1 cellular context compared by ENCODE assay signal in the genomic region with DNA sequence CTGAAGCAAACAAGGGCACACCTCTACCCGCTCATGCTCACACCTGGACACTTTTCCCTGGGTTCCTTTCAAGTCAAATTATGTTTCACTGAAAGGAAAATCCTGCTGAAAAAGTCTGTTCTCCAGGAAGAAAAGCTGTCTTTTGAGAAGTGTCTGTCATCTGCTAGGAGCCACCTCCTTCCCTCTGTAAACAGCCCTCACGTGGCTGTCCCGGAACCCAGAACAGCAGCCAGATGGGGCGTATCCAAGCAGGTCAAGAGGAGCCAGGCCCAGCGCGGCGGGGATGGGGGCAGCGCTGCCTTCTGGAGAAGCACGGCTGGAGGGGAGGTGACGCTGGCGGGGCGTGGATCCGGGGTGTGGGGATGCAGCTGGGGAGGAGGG.
TF ChIP-seq lines count a peak whose summit lies in the region.

A gene (minus strand): TSS at position 162 of the 381 bp plus-strand sequence. CDS start 205 bp downstream, outside the sequence.

TF ChIP-seq in K562, 482 proteins besides CTCF, POLR2A, EP300 and RAD21 (continued from another document and continues in another):
- TF ChIP-seq, protein P1, sequence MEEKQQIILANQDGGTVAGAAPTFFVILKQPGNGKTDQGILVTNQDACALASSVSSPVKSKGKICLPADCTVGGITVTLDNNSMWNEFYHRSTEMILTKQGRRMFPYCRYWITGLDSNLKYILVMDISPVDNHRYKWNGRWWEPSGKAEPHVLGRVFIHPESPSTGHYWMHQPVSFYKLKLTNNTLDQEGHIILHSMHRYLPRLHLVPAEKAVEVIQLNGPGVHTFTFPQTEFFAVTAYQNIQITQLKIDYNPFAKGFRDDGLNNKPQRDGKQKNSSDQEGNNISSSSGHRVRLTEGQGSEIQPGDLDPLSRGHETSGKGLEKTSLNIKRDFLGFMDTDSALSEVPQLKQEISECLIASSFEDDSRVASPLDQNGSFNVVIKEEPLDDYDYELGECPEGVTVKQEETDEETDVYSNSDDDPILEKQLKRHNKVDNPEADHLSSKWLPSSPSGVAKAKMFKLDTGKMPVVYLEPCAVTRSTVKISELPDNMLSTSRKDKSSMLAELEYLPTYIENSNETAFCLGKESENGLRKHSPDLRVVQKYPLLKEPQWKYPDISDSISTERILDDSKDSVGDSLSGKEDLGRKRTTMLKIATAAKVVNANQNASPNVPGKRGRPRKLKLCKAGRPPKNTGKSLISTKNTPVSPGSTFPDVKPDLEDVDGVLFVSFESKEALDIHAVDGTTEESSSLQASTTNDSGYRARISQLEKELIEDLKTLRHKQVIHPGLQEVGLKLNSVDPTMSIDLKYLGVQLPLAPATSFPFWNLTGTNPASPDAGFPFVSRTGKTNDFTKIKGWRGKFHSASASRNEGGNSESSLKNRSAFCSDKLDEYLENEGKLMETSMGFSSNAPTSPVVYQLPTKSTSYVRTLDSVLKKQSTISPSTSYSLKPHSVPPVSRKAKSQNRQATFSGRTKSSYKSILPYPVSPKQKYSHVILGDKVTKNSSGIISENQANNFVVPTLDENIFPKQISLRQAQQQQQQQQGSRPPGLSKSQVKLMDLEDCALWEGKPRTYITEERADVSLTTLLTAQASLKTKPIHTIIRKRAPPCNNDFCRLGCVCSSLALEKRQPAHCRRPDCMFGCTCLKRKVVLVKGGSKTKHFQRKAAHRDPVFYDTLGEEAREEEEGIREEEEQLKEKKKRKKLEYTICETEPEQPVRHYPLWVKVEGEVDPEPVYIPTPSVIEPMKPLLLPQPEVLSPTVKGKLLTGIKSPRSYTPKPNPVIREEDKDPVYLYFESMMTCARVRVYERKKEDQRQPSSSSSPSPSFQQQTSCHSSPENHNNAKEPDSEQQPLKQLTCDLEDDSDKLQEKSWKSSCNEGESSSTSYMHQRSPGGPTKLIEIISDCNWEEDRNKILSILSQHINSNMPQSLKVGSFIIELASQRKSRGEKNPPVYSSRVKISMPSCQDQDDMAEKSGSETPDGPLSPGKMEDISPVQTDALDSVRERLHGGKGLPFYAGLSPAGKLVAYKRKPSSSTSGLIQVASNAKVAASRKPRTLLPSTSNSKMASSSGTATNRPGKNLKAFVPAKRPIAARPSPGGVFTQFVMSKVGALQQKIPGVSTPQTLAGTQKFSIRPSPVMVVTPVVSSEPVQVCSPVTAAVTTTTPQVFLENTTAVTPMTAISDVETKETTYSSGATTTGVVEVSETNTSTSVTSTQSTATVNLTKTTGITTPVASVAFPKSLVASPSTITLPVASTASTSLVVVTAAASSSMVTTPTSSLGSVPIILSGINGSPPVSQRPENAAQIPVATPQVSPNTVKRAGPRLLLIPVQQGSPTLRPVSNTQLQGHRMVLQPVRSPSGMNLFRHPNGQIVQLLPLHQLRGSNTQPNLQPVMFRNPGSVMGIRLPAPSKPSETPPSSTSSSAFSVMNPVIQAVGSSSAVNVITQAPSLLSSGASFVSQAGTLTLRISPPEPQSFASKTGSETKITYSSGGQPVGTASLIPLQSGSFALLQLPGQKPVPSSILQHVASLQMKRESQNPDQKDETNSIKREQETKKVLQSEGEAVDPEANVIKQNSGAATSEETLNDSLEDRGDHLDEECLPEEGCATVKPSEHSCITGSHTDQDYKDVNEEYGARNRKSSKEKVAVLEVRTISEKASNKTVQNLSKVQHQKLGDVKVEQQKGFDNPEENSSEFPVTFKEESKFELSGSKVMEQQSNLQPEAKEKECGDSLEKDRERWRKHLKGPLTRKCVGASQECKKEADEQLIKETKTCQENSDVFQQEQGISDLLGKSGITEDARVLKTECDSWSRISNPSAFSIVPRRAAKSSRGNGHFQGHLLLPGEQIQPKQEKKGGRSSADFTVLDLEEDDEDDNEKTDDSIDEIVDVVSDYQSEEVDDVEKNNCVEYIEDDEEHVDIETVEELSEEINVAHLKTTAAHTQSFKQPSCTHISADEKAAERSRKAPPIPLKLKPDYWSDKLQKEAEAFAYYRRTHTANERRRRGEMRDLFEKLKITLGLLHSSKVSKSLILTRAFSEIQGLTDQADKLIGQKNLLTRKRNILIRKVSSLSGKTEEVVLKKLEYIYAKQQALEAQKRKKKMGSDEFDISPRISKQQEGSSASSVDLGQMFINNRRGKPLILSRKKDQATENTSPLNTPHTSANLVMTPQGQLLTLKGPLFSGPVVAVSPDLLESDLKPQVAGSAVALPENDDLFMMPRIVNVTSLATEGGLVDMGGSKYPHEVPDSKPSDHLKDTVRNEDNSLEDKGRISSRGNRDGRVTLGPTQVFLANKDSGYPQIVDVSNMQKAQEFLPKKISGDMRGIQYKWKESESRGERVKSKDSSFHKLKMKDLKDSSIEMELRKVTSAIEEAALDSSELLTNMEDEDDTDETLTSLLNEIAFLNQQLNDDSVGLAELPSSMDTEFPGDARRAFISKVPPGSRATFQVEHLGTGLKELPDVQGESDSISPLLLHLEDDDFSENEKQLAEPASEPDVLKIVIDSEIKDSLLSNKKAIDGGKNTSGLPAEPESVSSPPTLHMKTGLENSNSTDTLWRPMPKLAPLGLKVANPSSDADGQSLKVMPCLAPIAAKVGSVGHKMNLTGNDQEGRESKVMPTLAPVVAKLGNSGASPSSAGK (IDR thresholded peaks at IDR 0.05), result 0 out of 2 replicates have a peak, but pooled peaks have one; percentile 16
- no peak for TF ChIP-seq ELF2 (CRISPR knock-in tag; IDR thresholded peaks at IDR 0.05)
- TF ChIP-seq, protein P2, sequence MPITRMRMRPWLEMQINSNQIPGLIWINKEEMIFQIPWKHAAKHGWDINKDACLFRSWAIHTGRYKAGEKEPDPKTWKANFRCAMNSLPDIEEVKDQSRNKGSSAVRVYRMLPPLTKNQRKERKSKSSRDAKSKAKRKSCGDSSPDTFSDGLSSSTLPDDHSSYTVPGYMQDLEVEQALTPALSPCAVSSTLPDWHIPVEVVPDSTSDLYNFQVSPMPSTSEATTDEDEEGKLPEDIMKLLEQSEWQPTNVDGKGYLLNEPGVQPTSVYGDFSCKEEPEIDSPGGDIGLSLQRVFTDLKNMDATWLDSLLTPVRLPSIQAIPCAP (CRISPR knock-in tag; IDR thresholded peaks at IDR 0.05; ENCODE audit: borderline replicate concordance), result no peak
- TF ChIP-seq MXI1 (IDR thresholded peaks at IDR 0.05; ENCODE audit: low read depth, low read length), result peak; percentile 79; the same call in 1 of the 2 replicates
- no peak for TF ChIP-seq NFE2L1 (tag; IDR thresholded peaks at IDR 0.05; ENCODE audit: borderline replicate concordance, low read depth)
- no peak for TF ChIP-seq ZNF282 (CRISPR knock-in tag; IDR thresholded peaks at IDR 0.05)
- no peak for TF ChIP-seq THRAP3 (IDR thresholded peaks at IDR 0.05; ENCODE audit: borderline replicate concordance)
- TF ChIP-seq, protein P3, sequence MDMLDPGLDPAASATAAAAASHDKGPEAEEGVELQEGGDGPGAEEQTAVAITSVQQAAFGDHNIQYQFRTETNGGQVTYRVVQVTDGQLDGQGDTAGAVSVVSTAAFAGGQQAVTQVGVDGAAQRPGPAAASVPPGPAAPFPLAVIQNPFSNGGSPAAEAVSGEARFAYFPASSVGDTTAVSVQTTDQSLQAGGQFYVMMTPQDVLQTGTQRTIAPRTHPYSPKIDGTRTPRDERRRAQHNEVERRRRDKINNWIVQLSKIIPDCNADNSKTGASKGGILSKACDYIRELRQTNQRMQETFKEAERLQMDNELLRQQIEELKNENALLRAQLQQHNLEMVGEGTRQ (CRISPR knock-in tag; IDR thresholded peaks at IDR 0.05), result peak; percentile 85
- TF ChIP-seq MYC (IDR thresholded peaks at IDR 0.05; ENCODE audit: low read depth, low read length), result peak; percentile 77
- no peak for TF ChIP-seq MYC (CRISPR knock-in tag; IDR thresholded peaks at IDR 0.05; ENCODE audit: borderline replicate concordance, low read depth)
- TF ChIP-seq, protein P4, sequence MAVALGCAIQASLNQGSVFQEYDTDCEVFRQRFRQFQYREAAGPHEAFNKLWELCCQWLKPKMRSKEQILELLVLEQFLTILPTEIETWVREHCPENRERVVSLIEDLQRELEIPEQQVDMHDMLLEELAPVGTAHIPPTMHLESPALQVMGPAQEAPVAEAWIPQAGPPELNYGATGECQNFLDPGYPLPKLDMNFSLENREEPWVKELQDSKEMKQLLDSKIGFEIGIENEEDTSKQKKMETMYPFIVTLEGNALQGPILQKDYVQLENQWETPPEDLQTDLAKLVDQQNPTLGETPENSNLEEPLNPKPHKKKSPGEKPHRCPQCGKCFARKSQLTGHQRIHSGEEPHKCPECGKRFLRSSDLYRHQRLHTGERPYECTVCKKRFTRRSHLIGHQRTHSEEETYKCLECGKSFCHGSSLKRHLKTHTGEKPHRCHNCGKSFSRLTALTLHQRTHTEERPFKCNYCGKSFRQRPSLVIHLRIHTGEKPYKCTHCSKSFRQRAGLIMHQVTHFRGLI (CRISPR knock-in tag; IDR thresholded peaks at IDR 0.05), result no peak
- no peak for TF ChIP-seq TEAD4 (IDR thresholded peaks at IDR 0.05; ENCODE audit: low read length)
- TF ChIP-seq TEAD4 (CRISPR knock-in tag; IDR thresholded peaks at IDR 0.05; ENCODE audit: borderline replicate concordance), result no peak
- TF ChIP-seq POLR2H (tag; IDR thresholded peaks at IDR 0.05; ENCODE audit: low read depth), result no peak
- TF ChIP-seq KDM5B (IDR thresholded peaks at IDR 0.05; ENCODE audit: insufficient replicate concordance, low read depth, low read length), result no peak
- peak; percentile 77 for TF ChIP-seq RAD51 (IDR thresholded peaks at IDR 0.05; ENCODE audit: borderline replicate concordance, low read depth)
- TF ChIP-seq PCBP2 (IDR thresholded peaks at IDR 0.05; ENCODE audit: low read depth, low read length, poor library complexity, severe bottlenecking), result no peak
- TF ChIP-seq NBN (IDR thresholded peaks at IDR 0.05; ENCODE audit: low read depth), result no peak
- no peak for TF ChIP-seq CREB1 (IDR thresholded peaks at IDR 0.05)
- no peak for TF ChIP-seq CREB1 (CRISPR knock-in tag; IDR thresholded peaks at IDR 0.05)
- TF ChIP-seq NFIC (IDR thresholded peaks at IDR 0.05), result peak; percentile 29; the same call in 1 of the 2 replicates
- TF ChIP-seq TCF3 (CRISPR knock-in tag; IDR thresholded peaks at IDR 0.05), result no peak
- no peak for TF ChIP-seq EHMT2 (IDR thresholded peaks at IDR 0.05)
- no peak for TF ChIP-seq BACH1 (tag; IDR thresholded peaks at IDR 0.05)
- no peak for TF ChIP-seq CXXC5 (CRISPR knock-in tag; IDR thresholded peaks at IDR 0.05)
- TF ChIP-seq, protein P5, sequence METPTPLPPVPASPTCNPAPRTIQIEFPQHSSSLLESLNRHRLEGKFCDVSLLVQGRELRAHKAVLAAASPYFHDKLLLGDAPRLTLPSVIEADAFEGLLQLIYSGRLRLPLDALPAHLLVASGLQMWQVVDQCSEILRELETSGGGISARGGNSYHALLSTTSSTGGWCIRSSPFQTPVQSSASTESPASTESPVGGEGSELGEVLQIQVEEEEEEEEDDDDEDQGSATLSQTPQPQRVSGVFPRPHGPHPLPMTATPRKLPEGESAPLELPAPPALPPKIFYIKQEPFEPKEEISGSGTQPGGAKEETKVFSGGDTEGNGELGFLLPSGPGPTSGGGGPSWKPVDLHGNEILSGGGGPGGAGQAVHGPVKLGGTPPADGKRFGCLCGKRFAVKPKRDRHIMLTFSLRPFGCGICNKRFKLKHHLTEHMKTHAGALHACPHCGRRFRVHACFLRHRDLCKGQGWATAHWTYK (CRISPR knock-in tag; IDR thresholded peaks at IDR 0.05), result no peak
- TF ChIP-seq PTBP1 (IDR thresholded peaks at IDR 0.05; ENCODE audit: low read depth, low read length), result no peak
- TF ChIP-seq, protein P6, sequence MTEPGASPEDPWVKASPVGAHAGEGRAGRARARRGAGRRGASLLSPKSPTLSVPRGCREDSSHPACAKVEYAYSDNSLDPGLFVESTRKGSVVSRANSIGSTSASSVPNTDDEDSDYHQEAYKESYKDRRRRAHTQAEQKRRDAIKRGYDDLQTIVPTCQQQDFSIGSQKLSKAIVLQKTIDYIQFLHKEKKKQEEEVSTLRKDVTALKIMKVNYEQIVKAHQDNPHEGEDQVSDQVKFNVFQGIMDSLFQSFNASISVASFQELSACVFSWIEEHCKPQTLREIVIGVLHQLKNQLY (CRISPR knock-in tag; conservative IDR thresholded peaks at IDR 0.05), result no peak
- TF ChIP-seq, protein P7, sequence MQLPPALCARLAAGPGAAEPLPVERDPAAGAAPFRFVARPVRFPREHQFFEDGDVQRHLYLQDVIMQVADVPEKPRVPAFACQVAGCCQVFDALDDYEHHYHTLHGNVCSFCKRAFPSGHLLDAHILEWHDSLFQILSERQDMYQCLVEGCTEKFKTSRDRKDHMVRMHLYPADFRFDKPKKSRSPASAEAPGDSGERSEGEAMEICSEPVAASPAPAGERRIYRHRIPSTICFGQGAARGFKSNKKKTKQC (CRISPR knock-in tag; IDR thresholded peaks at IDR 0.05), result no peak
- TF ChIP-seq HDAC2 (IDR thresholded peaks at IDR 0.05), result no peak
- TF ChIP-seq, protein P8, sequence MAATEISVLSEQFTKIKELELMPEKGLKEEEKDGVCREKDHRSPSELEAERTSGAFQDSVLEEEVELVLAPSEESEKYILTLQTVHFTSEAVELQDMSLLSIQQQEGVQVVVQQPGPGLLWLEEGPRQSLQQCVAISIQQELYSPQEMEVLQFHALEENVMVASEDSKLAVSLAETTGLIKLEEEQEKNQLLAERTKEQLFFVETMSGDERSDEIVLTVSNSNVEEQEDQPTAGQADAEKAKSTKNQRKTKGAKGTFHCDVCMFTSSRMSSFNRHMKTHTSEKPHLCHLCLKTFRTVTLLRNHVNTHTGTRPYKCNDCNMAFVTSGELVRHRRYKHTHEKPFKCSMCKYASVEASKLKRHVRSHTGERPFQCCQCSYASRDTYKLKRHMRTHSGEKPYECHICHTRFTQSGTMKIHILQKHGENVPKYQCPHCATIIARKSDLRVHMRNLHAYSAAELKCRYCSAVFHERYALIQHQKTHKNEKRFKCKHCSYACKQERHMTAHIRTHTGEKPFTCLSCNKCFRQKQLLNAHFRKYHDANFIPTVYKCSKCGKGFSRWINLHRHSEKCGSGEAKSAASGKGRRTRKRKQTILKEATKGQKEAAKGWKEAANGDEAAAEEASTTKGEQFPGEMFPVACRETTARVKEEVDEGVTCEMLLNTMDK (IDR thresholded peaks at IDR 0.05; ENCODE audit: borderline replicate concordance, insufficient read depth, low read depth, low read length, poor library complexity, severe bottlenecking), result no peak
- no peak for TF ChIP-seq RBM15 (IDR thresholded peaks at IDR 0.05; ENCODE audit: insufficient read depth, low read length)
- TF ChIP-seq LARP7 (IDR thresholded peaks at IDR 0.05), result no peak
- TF ChIP-seq MAFF (IDR thresholded peaks at IDR 0.05; ENCODE audit: low read length), result no peak
- TF ChIP-seq PRMT5 (CRISPR knock-in tag; IDR thresholded peaks at IDR 0.05), result no peak
- TF ChIP-seq, protein P9, sequence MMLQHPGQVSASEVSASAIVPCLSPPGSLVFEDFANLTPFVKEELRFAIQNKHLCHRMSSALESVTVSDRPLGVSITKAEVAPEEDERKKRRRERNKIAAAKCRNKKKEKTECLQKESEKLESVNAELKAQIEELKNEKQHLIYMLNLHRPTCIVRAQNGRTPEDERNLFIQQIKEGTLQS (IDR thresholded peaks at IDR 0.05), result no peak
- TF ChIP-seq, protein P9 (CRISPR knock-in tag; conservative IDR thresholded peaks at IDR 0.05), result no peak
- no peak for TF ChIP-seq NFRKB (IDR thresholded peaks at IDR 0.05; ENCODE audit: low read depth)
